ENCODE assay signal across 1 cellular context in the genomic region with DNA sequence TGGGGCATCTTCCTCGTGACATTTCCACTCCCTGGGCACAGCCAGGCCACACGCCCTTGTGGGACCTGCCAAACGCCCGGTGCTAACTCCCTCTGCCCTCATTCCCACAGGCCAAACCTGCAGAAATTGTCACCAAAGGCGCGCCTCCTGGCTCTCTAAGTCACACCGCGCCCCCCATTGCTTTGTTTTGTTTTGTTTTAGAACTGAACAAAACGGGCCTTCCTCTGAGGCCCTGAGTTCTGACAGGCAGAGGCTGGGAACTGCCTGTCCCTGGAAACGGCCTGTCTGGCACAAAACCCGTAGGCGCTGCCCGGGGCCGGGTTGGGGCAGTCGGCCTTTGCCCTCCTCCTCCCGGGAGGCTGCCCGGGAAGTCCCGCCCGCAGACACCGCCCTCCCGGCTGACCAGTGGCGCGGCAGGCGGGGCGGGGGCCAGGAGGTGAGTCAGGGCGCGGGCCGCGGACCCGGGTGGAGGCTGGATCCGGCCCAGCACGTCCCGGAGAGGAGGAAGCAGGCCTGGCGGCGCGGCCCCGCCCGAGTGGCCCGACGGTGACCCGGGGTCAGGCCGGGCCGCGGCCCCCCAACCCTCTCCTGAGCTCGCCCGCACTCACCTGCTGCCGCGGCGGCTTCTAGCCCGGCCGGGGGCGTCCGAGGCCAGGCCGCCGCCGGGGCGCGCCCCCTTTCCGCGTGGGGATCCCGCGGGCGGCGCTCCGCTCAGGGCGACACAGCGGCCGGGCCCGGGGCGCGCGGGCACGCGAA.
TF ChIP-seq lines count a peak whose summit lies in the region.

No MANE protein-coding gene starts in this region.

TF ChIP-seq in A549, 52 proteins besides CTCF, POLR2A, EP300 and RAD21 (continued from another document):
- TF ChIP-seq, protein P1, sequence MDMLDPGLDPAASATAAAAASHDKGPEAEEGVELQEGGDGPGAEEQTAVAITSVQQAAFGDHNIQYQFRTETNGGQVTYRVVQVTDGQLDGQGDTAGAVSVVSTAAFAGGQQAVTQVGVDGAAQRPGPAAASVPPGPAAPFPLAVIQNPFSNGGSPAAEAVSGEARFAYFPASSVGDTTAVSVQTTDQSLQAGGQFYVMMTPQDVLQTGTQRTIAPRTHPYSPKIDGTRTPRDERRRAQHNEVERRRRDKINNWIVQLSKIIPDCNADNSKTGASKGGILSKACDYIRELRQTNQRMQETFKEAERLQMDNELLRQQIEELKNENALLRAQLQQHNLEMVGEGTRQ (IDR thresholded peaks at IDR 0.05) = no peak
- TF ChIP-seq FOSL2 (IDR thresholded peaks at IDR 0.05) = no peak
- TF ChIP-seq FOSL2 (CRISPR knock-in tag; IDR thresholded peaks at IDR 0.05) = peak; percentile 84
